Comparison of ENCODE assay signal across 7 cellular contexts in genomic region chr7:2978403-2978802, GRCh38.
DNase-seq lines count a peak whose midpoint lies in the region; ATAC-seq and TF ChIP-seq lines count a peak whose summit lies in the region.

No MANE protein-coding gene starts in this region.

- POLR2A ChIA-PET in activated CD8-positive, alpha-beta T cell treated with anti-CD3 and anti-CD28 coated beads for 36 hours (lab: Charles Lee), result interaction anchor here (0.7 to 2.9 kb wide), 5 partner anchors 12 to 87 kb away, joined by 3 to 19 read pairs (median 4); no protein-coding TSS in a partner anchor

- CTCF ChIA-PET in activated CD8-positive, alpha-beta T cell treated with anti-CD3 and anti-CD28 coated beads for 36 hours (lab: Charles Lee), result interaction anchor here (1.0 to 1.2 kb wide), 3 partner anchors 13 to 85 kb away, joined by 3 read pairs; no protein-coding TSS in a partner anchor

- peak overlapping the region; percentile 78 for H3K4me3 Mint-ChIP-seq in activated CD8-positive, alpha-beta T cell treated with anti-CD3 and anti-CD28 coated beads for 36 hours

- TF ChIP-seq CTCF in activated CD8-positive, alpha-beta T cell treated with anti-CD3 and anti-CD28 coated beads for 36 hours (IDR thresholded peaks at IDR 0.05), result no peak

- H3K36me3 Mint-ChIP-seq in activated CD8-positive, alpha-beta T cell treated with anti-CD3 and anti-CD28 coated beads for 36 hours (ENCODE audit: low read depth), result peaks cover 51% of the 10 kb centered on the region

- H3K27ac Mint-ChIP-seq in activated CD8-positive, alpha-beta T cell treated with anti-CD3 and anti-CD28 coated beads for 36 hours, result peak overlapping the region; percentile 93

- no peaks in the 10 kb centered on the region for H3K27me3 Mint-ChIP-seq in activated CD8-positive, alpha-beta T cell treated with anti-CD3 and anti-CD28 coated beads for 36 hours

- ATAC-seq in GM19438 (IDR thresholded peaks at IDR 0.05; ENCODE audit: low read depth, unreplicated experiment) (peak; percentile 74), HG03378 (IDR thresholded peaks at IDR 0.05; ENCODE audit: unreplicated experiment) (peak; percentile 70)
- peak; percentile 87 for ATAC-seq in activated CD8-positive, alpha-beta T cell treated with anti-CD3 and anti-CD28 coated beads for 36 hours

- intact Hi-C loops in activated CD8-positive, alpha-beta T cell treated with anti-CD3 and anti-CD28 coated beads for 36 hours (cut with micrococcal nuclease), result loop anchor here (5.0 kb wide), 1 partner anchor 64 kb away; the partner anchor contains the start of gene CARD11

- H3K4me1 Mint-ChIP-seq in activated CD8-positive, alpha-beta T cell treated with anti-CD3 and anti-CD28 coated beads for 36 hours (ENCODE audit: low read depth), result peaks cover 67% of the 10 kb centered on the region

- no peaks in the 10 kb centered on the region for H3K9me3 Mint-ChIP-seq in activated CD8-positive, alpha-beta T cell treated with anti-CD3 and anti-CD28 coated beads for 36 hours

- DNase-seq in activated CD8-positive, alpha-beta T cell treated with anti-CD3 and anti-CD28 coated beads for 36 hours, result peak; percentile 98
- DNase-seq in globus pallidus (ENCODE audit: low spot score), result peak; percentile 33
- DNase-seq in stimulated activated CD4-positive, alpha-beta T cell treated with anti-CD3 and anti-CD28 coated beads, Interleukin-2, amount 100 ng/mL, for 48 hours, result peak; percentile 72 to 81
- no peak for DNase-seq in NCI-H446 treated with DMSO at 0.1 percent for 48 hours (lab: John Stamatoyannopoulos, UW)
- DNase-seq in NCI-H1930 (lab: John Stamatoyannopoulos, UW), result no peak

Comparison
In these comparisons a context has a peak if more than half of its experiments do, and no peak if none do; other contexts are left out.
1. DNase-seq: peak in activated CD8-positive, alpha-beta T cell treated with anti-CD3 and anti-CD28 coated beads for 36 hours (single experiment), globus pallidus (single experiment) and stimulated activated CD4-positive, alpha-beta T cell treated with anti-CD3 and anti-CD28 coated beads, Interleukin-2, amount 100 ng/mL, for 48 hours (2 of 2); none in NCI-H446 treated with DMSO at 0.1 percent for 48 hours (single experiment) and NCI-H1930 (0 of 2).
2. Peak in every context shown above with its lines, with median percentiles within 50 percentile points of each other: ATAC-seq.